In the genomic region with DNA sequence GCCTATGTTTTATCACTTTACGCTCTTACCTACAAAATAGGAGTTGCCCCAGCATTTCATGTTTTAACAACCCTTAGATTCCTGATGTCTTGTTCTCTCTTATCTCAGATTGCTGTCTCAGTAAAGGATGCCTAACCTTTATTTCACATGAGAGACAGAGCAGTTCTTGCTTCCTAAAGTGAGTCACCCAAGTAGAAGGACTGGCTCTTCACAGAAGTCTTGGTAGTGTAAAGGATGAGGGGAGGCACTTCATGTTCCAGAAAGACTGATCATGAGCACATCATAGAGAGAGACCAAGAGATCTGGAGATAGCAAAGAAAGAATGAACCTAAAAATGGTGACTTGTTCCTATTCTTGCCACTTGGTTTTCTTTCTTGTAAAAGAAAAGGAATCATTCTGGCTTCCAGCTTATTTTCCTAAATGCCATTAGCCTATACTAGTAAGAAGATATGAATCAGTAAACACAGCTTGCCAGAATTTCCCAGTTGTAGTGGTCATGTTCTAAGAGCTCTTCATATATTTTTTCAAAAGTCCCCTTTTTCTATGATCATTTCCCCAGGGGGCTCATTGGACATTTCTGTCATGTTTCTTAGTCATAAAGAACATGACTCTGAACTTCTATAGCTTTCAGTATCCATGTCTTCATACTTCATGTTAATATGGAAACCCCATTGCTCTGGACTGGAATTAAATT, we compare ENCODE assay signal across 1 cellular context.
TF ChIP-seq lines count a peak whose summit lies in the region.

No MANE protein-coding gene starts in this region.

TF ChIP-seq in IMR-90, 13 proteins besides CTCF, POLR2A, EP300 and RAD21 (continued from another document):
- TF ChIP-seq CEBPB (IDR thresholded peaks at IDR 0.05; ENCODE audit: low read depth, low read length) (no peak), BHLHE40 (IDR thresholded peaks at IDR 0.05; ENCODE audit: low read depth, low read length) (no peak), FOS (IDR thresholded peaks at IDR 0.05; ENCODE audit: low read depth, low read length) (no peak)
TF ChIP-seq in IMR-90: peak in this region for 0.
